Comparison of ENCODE assay signal across 11 cellular contexts in genomic region chr3:171306631-171307030, GRCh38.
DNase-seq lines count a peak whose midpoint lies in the region; ATAC-seq and TF ChIP-seq lines count a peak whose summit lies in the region.
"Had no signal": no experiment of that assay in that cellular context is flagged by ENCODE, and none has a peak within 500 bp of the region (broad histone marks: within the 10 kb centered on the region; RNA-seq: fewer than 3 reads in every experiment).

No MANE protein-coding gene starts in this region.

- no peak for TF ChIP-seq POLR2A in esophagus squamous epithelium (IDR thresholded peaks at IDR 0.05)

- H3K27me3 Mint-ChIP-seq in effector memory CD8-positive, alpha-beta T cell, result no peaks in the 10 kb centered on the region
- H3K27me3 Mint-ChIP-seq: activated naive CD8-positive, alpha-beta T cell treated with anti-CD3 and anti-CD28 coated beads, Interleukin-2, amount 10 ng/mL, durations not matched to agents 7 days and 5 days had no signal

- 16 to 17% methylated on average over 6 of the region's 6 CpGs for WGBS in esophagus squamous epithelium, 2 donors

- H3K36me3 Mint-ChIP-seq in effector memory CD8-positive, alpha-beta T cell (ENCODE audit: insufficient read depth), result no peaks in the 10 kb centered on the region

- no peak for ATAC-seq in effector memory CD8-positive, alpha-beta T cell (replicated peaks)
- no peak for ATAC-seq in HG02759 (IDR thresholded peaks at IDR 0.05; ENCODE audit: unreplicated experiment)

- H3K4me3 ChIP-seq in esophagus squamous epithelium, result no peak overlapping the region
- H3K4me3 ChIP-seq: BLaER1, Peyer's patch had no signal

- peak overlapping the region in 3 of 4 donors; percentile 59 to 69 (median 66) for H3K27ac ChIP-seq in esophagus squamous epithelium
- H3K27ac ChIP-seq: BLaER1 had no signal

- peaks cover 38 to 73% of the 10 kb centered on the region in 2 donors for H3K4me1 Mint-ChIP-seq in effector memory CD8-positive, alpha-beta T cell (ENCODE audit: low read depth in 2 of 2)

- no peaks in the 10 kb centered on the region for H3K9me3 ChIP-seq in esophagus squamous epithelium
- H3K9me3 ChIP-seq: Peyer's patch had no signal

- DNase-seq in NCI-H2196 (lab: John Stamatoyannopoulos, UW; ENCODE audit: unreplicated experiment), result peak; percentile 56
- DNase-seq in NCI-H2196 treated with DMSO at 0.1 percent for 48 hours (lab: John Stamatoyannopoulos, UW; ENCODE audit: unreplicated experiment), result no peak
- no peak for DNase-seq in esophagus squamous epithelium (lab: John Stamatoyannopoulos, UW)
- DNase-seq in mucosa of gallbladder (ENCODE audit: low spot score), result peak; percentile 70
- DNase-seq in D341Med (ENCODE audit: low spot score), result no peak
- DNase-seq in effector memory CD8-positive, alpha-beta T cell, result no peak
- DNase-seq in retina, result no peak
- DNase-seq: activated naive CD8-positive, alpha-beta T cell treated with anti-CD3 and anti-CD28 coated beads, Interleukin-2, amount 10 ng/mL, durations not matched to agents 7 days and 5 days had no signal

- no peaks in the 10 kb centered on the region for H3K27me3 ChIP-seq in esophagus squamous epithelium
- H3K27me3 ChIP-seq: BLaER1, Peyer's patch had no signal

- TF ChIP-seq CTCF in esophagus squamous epithelium (IDR thresholded peaks at IDR 0.05), result no peak

- intact Hi-C loops in esophagus squamous epithelium (cut with DNase I), result no loop called here

- H3K4me1 ChIP-seq in esophagus squamous epithelium, result peaks cover 0 to 24% (median 4%) of the 10 kb centered on the region in 3 donors
- H3K4me1 ChIP-seq: Peyer's patch had no signal

- no peak overlapping the region for H3K27ac Mint-ChIP-seq in effector memory CD8-positive, alpha-beta T cell
- H3K27ac Mint-ChIP-seq: activated naive CD8-positive, alpha-beta T cell treated with anti-CD3 and anti-CD28 coated beads, Interleukin-2, amount 10 ng/mL, durations not matched to agents 7 days and 5 days had no signal

- H3K36me3 ChIP-seq in esophagus squamous epithelium, result no peaks in the 10 kb centered on the region
- H3K36me3 ChIP-seq: BLaER1, Peyer's patch had no signal

- H3K9me3 Mint-ChIP-seq in effector memory CD8-positive, alpha-beta T cell, result no peaks in the 10 kb centered on the region

- H3K4me3 Mint-ChIP-seq in effector memory CD8-positive, alpha-beta T cell, result no peak overlapping the region
- H3K4me3 Mint-ChIP-seq: activated naive CD8-positive, alpha-beta T cell treated with anti-CD3 and anti-CD28 coated beads, Interleukin-2, amount 10 ng/mL, durations not matched to agents 7 days and 5 days had no signal

Comparison
In these comparisons a context has a peak if more than half of its experiments do, and no peak if none do; other contexts are left out.
1. DNase-seq: peak in NCI-H2196 (single experiment) and mucosa of gallbladder (single experiment); none in NCI-H2196 treated with DMSO at 0.1 percent for 48 hours (single experiment), esophagus squamous epithelium (single experiment), D341Med (single experiment), effector memory CD8-positive, alpha-beta T cell (0 of 3) and retina (single experiment).